In the genomic region with DNA sequence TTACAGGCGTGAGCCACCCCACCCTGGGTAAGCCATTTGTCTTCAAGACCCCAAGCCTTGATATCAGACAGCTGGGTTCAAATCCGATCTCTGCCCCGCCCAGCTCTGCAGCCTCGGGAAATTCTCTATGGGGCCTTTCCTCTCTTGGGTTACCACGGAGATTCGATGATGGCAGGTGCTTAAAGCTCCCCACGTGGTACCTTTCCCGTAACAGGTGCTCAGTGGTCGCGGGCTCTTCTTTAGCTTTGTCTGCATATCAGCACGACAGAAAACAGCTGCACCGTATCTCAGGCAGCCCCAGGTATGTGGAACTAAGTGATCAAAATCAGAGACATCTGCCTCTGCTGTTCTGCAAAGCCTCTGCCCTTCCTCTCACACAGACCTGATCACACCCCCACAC, we compare ENCODE assay signal across 16 cellular contexts.
"Had no signal": no experiment of that assay in that cellular context is flagged by ENCODE, and none has a peak within 500 bp of the region (broad histone marks: within the 10 kb centered on the region; RNA-seq: fewer than 3 reads in every experiment).

No MANE protein-coding gene starts in this region.

- H3K36me3 ChIP-seq: esophagus muscularis mucosa, heart right ventricle, left lung, prostate gland, upper lobe of left lung had no signal

- H3K27ac ChIP-seq: esophagus muscularis mucosa, left lung, prostate gland, testis had no signal

- H3K27ac Mint-ChIP-seq: activated B cell treated with CpG ODN at 0.5 μM for 24 hours; activated CD4-positive, alpha-beta memory T cell treated with anti-CD3 and anti-CD28 coated beads, Interleukin-2, amount 10 ng/mL, durations not matched to agents 7 days and 5 days; activated CD8-positive, alpha-beta memory T cell treated with anti-CD3 and anti-CD28 coated beads, Interleukin-2, amount 10 ng/mL, durations not matched to agents 7 days and 5 days; activated naive CD8-positive, alpha-beta T cell; naive B cell had no signal

- H3K9me3 ChIP-seq: esophagus muscularis mucosa, heart right ventricle, left lung, prostate gland, testis, upper lobe of left lung had no signal

- H3K9me3 Mint-ChIP-seq: activated B cell treated with CpG ODN at 0.5 μM for 24 hours; activated CD4-positive, alpha-beta memory T cell treated with anti-CD3 and anti-CD28 coated beads, Interleukin-2, amount 10 ng/mL, durations not matched to agents 7 days and 5 days; naive B cell; neural crest cell had no signal

- H3K4me3 Mint-ChIP-seq: activated B cell treated with CpG ODN at 0.5 μM for 24 hours; activated CD4-positive, alpha-beta memory T cell treated with anti-CD3 and anti-CD28 coated beads, Interleukin-2, amount 10 ng/mL, durations not matched to agents 7 days and 5 days; activated CD8-positive, alpha-beta memory T cell treated with anti-CD3 and anti-CD28 coated beads, Interleukin-2, amount 10 ng/mL, durations not matched to agents 7 days and 5 days; activated naive CD8-positive, alpha-beta T cell; naive B cell; neural crest cell had no signal

- H3K4me1 ChIP-seq: prostate gland had no signal

- H3K27me3 Mint-ChIP-seq: activated CD4-positive, alpha-beta memory T cell treated with anti-CD3 and anti-CD28 coated beads, Interleukin-2, amount 10 ng/mL, durations not matched to agents 7 days and 5 days; activated CD8-positive, alpha-beta memory T cell treated with anti-CD3 and anti-CD28 coated beads, Interleukin-2, amount 10 ng/mL, durations not matched to agents 7 days and 5 days; activated naive CD8-positive, alpha-beta T cell had no signal

- DNase-seq: activated B cell treated with CpG ODN at 0.5 μM for 24 hours; activated CD4-positive, alpha-beta memory T cell treated with anti-CD3 and anti-CD28 coated beads, Interleukin-2, amount 10 ng/mL, durations not matched to agents 7 days and 5 days; activated CD4-positive, alpha-beta T cell treated with anti-CD3 and anti-CD28 coated beads for 48 hours; activated CD8-positive, alpha-beta memory T cell treated with anti-CD3 and anti-CD28 coated beads, Interleukin-2, amount 10 ng/mL, durations not matched to agents 7 days and 5 days; cerebellar nuclear complex; effector CD4-positive, alpha-beta T cell; naive B cell; stimulated activated CD4-positive, alpha-beta T cell treated with anti-CD3 and anti-CD28 coated beads, Interleukin-4, amount 100 ng/mL, for 1 hour; upper lobe of left lung had no signal

- H3K4me3 ChIP-seq: left lung, prostate gland, upper lobe of left lung had no signal

- H3K27me3 ChIP-seq: testis, upper lobe of left lung had no signal

- H3K36me3 Mint-ChIP-seq: activated CD8-positive, alpha-beta memory T cell treated with anti-CD3 and anti-CD28 coated beads, Interleukin-2, amount 10 ng/mL, durations not matched to agents 7 days and 5 days; activated naive CD8-positive, alpha-beta T cell; naive B cell had no signal
